ENCODE assay signal across 1 cellular context in genomic region chr1:109370712-109371270, GRCh38.
TF ChIP-seq lines count a peak whose summit lies in the region.

No MANE protein-coding gene starts in this region.

TF ChIP-seq in K562, 482 proteins besides CTCF, POLR2A, EP300 and RAD21 (continued from another document):
- TF ChIP-seq ZBTB33 (CRISPR knock-in tag; IDR thresholded peaks at IDR 0.05) (no peak), PRMT5 (CRISPR knock-in tag; IDR thresholded peaks at IDR 0.05) (no peak), SMC3 (conservative IDR thresholded peaks at IDR 0.05; ENCODE audit: insufficient read depth, low read depth, low read length) (no peak), ILF3 (IDR thresholded peaks at IDR 0.05; ENCODE audit: borderline replicate concordance) (no peak), ZNF280A (IDR thresholded peaks at IDR 0.05; ENCODE audit: low read depth, partially characterized antibody) (no peak), FIP1L1 (IDR thresholded peaks at IDR 0.05; ENCODE audit: low read depth, low read length, poor library complexity, severe bottlenecking) (no peak), ZNF699 (CRISPR knock-in tag; IDR thresholded peaks at IDR 0.05; ENCODE audit: insufficient replicate concordance) (no peak), ZNF586 (CRISPR knock-in tag; conservative IDR thresholded peaks at IDR 0.05) (no peak), ZNF274 (IDR thresholded peaks at IDR 0.05; ENCODE audit: borderline replicate concordance, low read depth, low read length) (no peak), ZNF830 (CRISPR knock-in tag; IDR thresholded peaks at IDR 0.05) (no peak), TOE1 (IDR thresholded peaks at IDR 0.05; ENCODE audit: borderline replicate concordance) (no peak), TOE1 (CRISPR knock-in tag; IDR thresholded peaks at IDR 0.05; ENCODE audit: borderline replicate concordance, low read depth) (no peak), POLR2G (IDR thresholded peaks at IDR 0.05; ENCODE audit: low read depth, low read length) (no peak), TEAD4 (IDR thresholded peaks at IDR 0.05; ENCODE audit: low read length) (peak; percentile 75; the same call in 1 of the 2 replicates), TEAD4 (CRISPR knock-in tag; IDR thresholded peaks at IDR 0.05; ENCODE audit: borderline replicate concordance) (no peak), POLR2H (tag; IDR thresholded peaks at IDR 0.05; ENCODE audit: low read depth) (no peak)
